ENCODE assay signal across 1 cellular context in the genomic region with DNA sequence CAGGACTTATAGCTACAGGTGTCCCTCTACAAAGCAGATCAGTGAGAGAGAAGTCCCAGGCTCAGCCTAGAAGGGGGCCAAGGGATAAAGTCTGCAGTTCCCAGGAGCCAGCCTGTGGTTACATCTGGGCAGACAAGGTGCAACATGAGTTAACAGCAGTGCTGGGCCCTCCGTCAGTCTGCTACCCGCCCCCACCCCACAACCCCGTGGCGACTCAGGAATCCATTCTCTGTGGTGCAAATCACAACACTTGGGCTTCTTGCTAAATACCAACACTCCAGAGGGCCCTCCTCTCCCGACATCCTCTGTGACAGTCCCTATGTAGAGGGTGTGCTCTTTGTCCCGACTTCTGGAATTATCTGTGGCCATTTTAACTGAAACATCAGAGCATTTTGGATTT.
TF ChIP-seq lines count a peak whose summit lies in the region.

No MANE protein-coding gene starts in this region.

TF ChIP-seq in GM23338, 12 proteins besides CTCF, POLR2A, EP300 and RAD21 (continued from another document):
- TF ChIP-seq REST (IDR thresholded peaks at IDR 0.05; ENCODE audit: unreplicated experiment) = no peak
- no peak for TF ChIP-seq EZH2phosphoT487 (IDR thresholded peaks at IDR 0.05; ENCODE audit: unreplicated experiment)
- no peak for TF ChIP-seq ZNF114 (CRISPR knock-in tag; IDR thresholded peaks at IDR 0.05)
